ENCODE assay signal across 27 cellular contexts in the genomic region with DNA sequence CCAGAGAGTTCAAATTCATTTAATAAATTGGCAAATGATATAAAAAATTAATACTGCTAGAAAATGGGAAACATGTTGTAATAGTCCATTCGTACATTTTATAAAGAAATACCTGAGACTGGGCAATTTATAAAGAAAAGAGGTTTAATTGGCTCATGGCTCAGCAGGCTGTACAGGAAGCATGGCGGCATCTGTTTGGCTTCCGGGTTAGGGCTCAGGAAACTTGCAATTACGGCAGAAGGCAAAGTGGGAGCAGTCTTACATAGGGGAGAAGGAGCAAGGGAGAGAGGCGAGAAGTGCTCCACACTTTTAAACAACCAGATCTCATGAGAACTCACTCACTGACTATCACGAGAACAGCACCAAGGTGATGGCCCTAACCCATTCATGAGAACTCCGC.
"Had no signal": no experiment of that assay in that cellular context is flagged by ENCODE, and none has a peak within 500 bp of the region (broad histone marks: within the 10 kb centered on the region; RNA-seq: fewer than 3 reads in every experiment).

No MANE protein-coding gene starts in this region.

- H3K4me3 ChIP-seq: stomach, suprapubic skin, thoracic aorta, thyroid gland, tibial artery, tibial nerve, transverse colon, upper lobe of left lung, upper lobe of right lung, uterus, vagina had no signal

- DNase-seq: stimulated activated CD4-positive, alpha-beta T cell treated with anti-CD3 and anti-CD28 coated beads, Interleukin-2, amount 100 ng/mL, for 48 hours; stimulated activated CD4-positive, alpha-beta T cell treated with anti-CD3 and anti-CD28 coated beads, Interleukin-4, amount 100 ng/mL, for 1 hour; stimulated activated CD4-positive, alpha-beta T cell treated with anti-CD3 and anti-CD28 coated beads, Interleukin-4, amount 100 ng/mL, for 24 hours; stimulated activated CD4-positive, alpha-beta T cell treated with anti-CD3 and anti-CD28 coated beads, Interleukin-4, amount 100 ng/mL, for 4 hours; stimulated activated CD8-positive, alpha-beta memory T cell treated with anti-CD3 and anti-CD28 coated beads, Interleukin-4, amount 100 ng/mL, for 48 hours; stimulated activated naive B cell treated with anti-CD40 and anti-IgM and Interleukin-4, amounts not matched to agents 10 μg/mL and 1 μg/mL and 100 μg/mL, for 72 hours; stimulated activated naive CD4-positive, alpha-beta T cell; stimulated activated naive CD4-positive, alpha-beta T cell treated with Interleukin-2 at 50 U/mL for 16 hours; stimulated activated naive CD8-positive, alpha-beta T cell treated with anti-CD3 and anti-CD28 coated beads, Interleukin-15, amount 100 ng/mL, for 72 hours; stimulated activated naive CD8-positive, alpha-beta T cell treated with anti-CD3 and anti-CD28 coated beads, Interleukin-15, Interleukin-2, amounts not matched to agents 100 U/mL and 50 U/mL, for 24 hours; stomach; substantia nigra; testis; thyroid gland; tibial artery; transverse colon; trophoblast cell; upper lobe of left lung; upper lobe of right lung; uterus had no signal

- FAIRE-seq: urothelium cell line had no signal

- H3K27ac ChIP-seq: stomach, suprapubic skin, testis, thoracic aorta, thyroid gland, tibial artery, tibial nerve, transverse colon, upper lobe of left lung, upper lobe of right lung, uterus, vagina had no signal

- ATAC-seq: stimulated activated effector memory CD8-positive, alpha-beta T cell treated with anti-CD3 and anti-CD28 coated beads, Interleukin-12 subunit alpha, Interleukin-12 subunit beta, amount 100 ng/mL, for 72 hours; stimulated activated memory B cell treated with anti-CD40 and anti-IgM and Interleukin-4, amounts not matched to agents 10 μg/mL and 1 μg/mL and 100 μg/mL, for 72 hours; stimulated activated naive B cell treated with anti-CD40 and anti-IgM and Interleukin-4, amounts not matched to agents 10 μg/mL and 1 μg/mL and 100 μg/mL, for 72 hours; stimulated activated naive CD8-positive, alpha-beta T cell treated with anti-CD3 and anti-CD28 coated beads, Interleukin-15, amount 100 ng/mL, for 72 hours; stimulated activated naive CD8-positive, alpha-beta T cell treated with anti-CD3 and anti-CD28 coated beads, Interleukin-15, Interleukin-2, amounts not matched to agents 100 U/mL and 50 U/mL, for 24 hours; upper lobe of right lung had no signal

- H3K4me1 ChIP-seq: stomach, suprapubic skin, testis, thyroid gland, tibial artery, tibial nerve, transverse colon, upper lobe of left lung, upper lobe of right lung, uterus, vagina had no signal

- H3K36me3 ChIP-seq: stomach, suprapubic skin, thoracic aorta, thyroid gland, tibial artery, tibial nerve, transverse colon, upper lobe of left lung, upper lobe of right lung, uterus, vagina had no signal

- H3K9me3 ChIP-seq: stomach, suprapubic skin, testis, thoracic aorta, thyroid gland, tibial artery, tibial nerve, transverse colon, upper lobe of left lung, upper lobe of right lung, uterus, vagina had no signal

- H3K27me3 ChIP-seq: stomach, suprapubic skin, testis, thyroid gland, tibial artery, tibial nerve, transverse colon, upper lobe of left lung, upper lobe of right lung, uterus, vagina had no signal
